ENCODE assay signal across 16 cellular contexts in the genomic region with DNA sequence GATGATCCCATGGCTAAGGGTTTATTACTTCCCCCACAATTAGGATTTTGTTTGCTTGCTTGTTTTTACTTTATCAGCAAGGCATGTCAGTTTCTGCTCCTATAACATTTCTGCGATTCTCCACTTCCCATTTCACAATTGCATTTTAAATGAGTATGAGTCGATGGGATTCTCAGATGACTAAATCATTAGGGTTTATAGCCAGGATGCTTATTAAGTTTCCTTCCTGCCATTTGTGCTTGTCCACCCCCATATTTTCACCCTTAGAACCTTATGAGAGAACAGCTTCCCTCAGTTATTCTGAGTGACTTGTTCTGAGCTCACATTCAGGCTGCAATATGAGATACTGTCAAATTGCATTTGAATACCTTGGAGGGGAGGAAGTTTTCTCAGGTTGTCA. TPM values are rescaled to one million over a fixed set of nuclear protein-coding genes. Genes with fewer than 3 reads are reported as not detected.
DNase-seq lines count a peak whose midpoint lies in the region; ATAC-seq, FAIRE-seq and TF ChIP-seq lines count a peak whose summit lies in the region.
"Had no signal": no experiment of that assay in that cellular context is flagged by ENCODE, and none has a peak within 500 bp of the region (broad histone marks: within the 10 kb centered on the region; RNA-seq: fewer than 3 reads in every experiment).

No MANE protein-coding gene starts in this region.

- no peak overlapping the region for H3K4me3 Mint-ChIP-seq in T-helper 17 cell
- H3K4me3 Mint-ChIP-seq: activated T-cell treated with anti-CD3 and anti-CD28 coated beads, Interleukin-2, amount 50 U/mL, for 4 hours; IgD-negative memory B cell had no signal

- TF ChIP-seq RAD21 in A549 (conservative IDR thresholded peaks at IDR 0.05 in 1 of 2, IDR thresholded peaks at IDR 0.05 in 1 of 2) (no peak), SK-N-SH (IDR thresholded peaks at IDR 0.05; ENCODE audit: low read length) (no peak)

- peak overlapping the region; percentile 26; the same call in 1 of the 2 replicates for H2AFZ ChIP-seq in SK-N-SH (ENCODE audit: low read depth)

- H3K9me3 ChIP-seq in A549 (no peaks in the 10 kb centered on the region), SK-N-SH (no peaks in the 10 kb centered on the region), T-helper 17 cell (ENCODE audit: control insufficient read depth, low read length, poor library complexity, severe bottlenecking) (no peaks in the 10 kb centered on the region)
- H3K9me3 ChIP-seq: left lung, SJCRH30 had no signal

- H3K27me3 Mint-ChIP-seq in T-helper 17 cell: peaks cover 11% of the 10 kb centered on the region

- TF ChIP-seq CTCF in A549 (IDR thresholded peaks at IDR 0.05): no peak
- no peak for TF ChIP-seq CTCF in SK-N-SH (IDR thresholded peaks at IDR 0.05)
- no peak for TF ChIP-seq CTCF in fibroblast of the aortic adventitia (IDR thresholded peaks at IDR 0.05; ENCODE audit: insufficient read depth, low read length)

- no peaks in the 10 kb centered on the region for H3K27me3 ChIP-seq in SK-N-SH (ENCODE audit: insufficient read depth)
- H3K27me3 ChIP-seq: left lung, SJCRH30 had no signal

- H3K36me3 ChIP-seq in SK-N-SH (replicated peaks in 1 of 2; ENCODE audit: control insufficient read depth in 1 of 2, insufficient read depth in 2 of 2, low read length in 1 of 2): no peaks in the 10 kb centered on the region
- H3K36me3 ChIP-seq: left lung, SJCRH30 had no signal

- WGBS in A549 (ENCODE audit: missing lambda C conversion rate): 64% methylated on average over 2 of the region's 2 CpGs
- 26% methylated on average over 2 of the region's 2 CpGs for WGBS in SK-N-SH (ENCODE audit: low lambda C conversion rate)

- H3K27ac ChIP-seq in A549 (no peak overlapping the region), SK-N-SH (ENCODE audit: low read depth in 2 of 2, low read length in 1 of 2) (no peak overlapping the region)
- H3K27ac ChIP-seq: left lung, SJCRH30 had no signal

- H3F3A ChIP-seq in SK-N-SH (replicated peaks; ENCODE audit: insufficient read depth): no peaks in the 10 kb centered on the region

- no peaks in the 10 kb centered on the region for H3K36me3 Mint-ChIP-seq in T-helper 17 cell (ENCODE audit: low read depth)

- TF ChIP-seq EP300 in A549 (IDR thresholded peaks at IDR 0.05) (no peak), SK-N-SH (IDR thresholded peaks at IDR 0.05; ENCODE audit: borderline replicate concordance in 1 of 2, low read depth in 1 of 2, low read length in 1 of 2) (no peak)

- no peaks in the 10 kb centered on the region for H4K20me1 ChIP-seq in SK-N-SH (ENCODE audit: insufficient read depth)

- H3K4me1 ChIP-seq in A549: no peaks in the 10 kb centered on the region
- H3K4me1 ChIP-seq in SK-N-SH (ENCODE audit: control insufficient read depth in 1 of 2, insufficient read depth in 2 of 2, low read depth in 1 of 2, low read length in 1 of 2): peaks cover 0 to 9% of the 10 kb centered on the region in 2 experiments; a peak in 1 of 4 replicates
- H3K4me1 ChIP-seq: left lung, SJCRH30 had no signal

- H3K4me2 ChIP-seq in A549 (no peak overlapping the region), SK-N-SH (peak overlapping the region; percentile 12; the same call in 1 of the 2 replicates)

- H3K4me1 Mint-ChIP-seq in T-helper 17 cell: peaks cover 3% of the 10 kb centered on the region

- no peak for TF ChIP-seq POLR2A in A549 (IDR thresholded peaks at IDR 0.05; ENCODE audit: low read length)

- no peaks in the 10 kb centered on the region for H3K79me2 ChIP-seq in SK-N-SH (ENCODE audit: insufficient read depth)

- DNase-seq in A549 (ENCODE audit: low read depth in 1 of 2, low spot score in 1 of 2) (no peak), GM03348 (ENCODE audit: low spot score) (peak; percentile 41), SK-N-SH (no peak), fibroblast of the aortic adventitia (ENCODE audit: low read depth) (peak; percentile 30), T-helper 17 cell (no peak), DMS53 treated with DMSO at 0.1 percent for 48 hours (lab: John Stamatoyannopoulos, UW; ENCODE audit: unreplicated experiment) (no peak), NCI-H82 treated with DMSO at 0.1 percent for 48 hours (lab: John Stamatoyannopoulos, UW; ENCODE audit: unreplicated experiment) (no peak)
- DNase-seq: activated T-cell treated with anti-CD3 and anti-CD28 coated beads, Interleukin-2, amount 50 U/mL, for 4 hours; DMS 273 treated with DMSO at 0.1 percent for 48 hours; left lung; NCI-H1417; NCI-H2227 treated with DMSO at 0.1 percent for 48 hours; SJCRH30 had no signal

- no peak overlapping the region for H3K9ac ChIP-seq in SK-N-SH

- POLR2A ChIA-PET in A549 (lab: Yijun Ruan, JAX) (no interaction called here), SK-N-SH (lab: Yijun Ruan, JAX) (no interaction called here)

- H3K27ac Mint-ChIP-seq in T-helper 17 cell: no peak overlapping the region
- H3K27ac Mint-ChIP-seq: IgD-negative memory B cell had no signal

- H3K4me3 ChIP-seq in A549 (no peak overlapping the region), SK-N-SH (ENCODE audit: low read depth in 2 of 2, low read length in 1 of 2) (no peak overlapping the region), fibroblast of the aortic adventitia (ENCODE audit: low read depth, low read length) (no peak overlapping the region)
- H3K4me3 ChIP-seq: left lung, SJCRH30 had no signal

- ATAC-seq in A549: no peak
- no peak for ATAC-seq in T-helper 17 cell
- no peak for ATAC-seq in GM21367 (IDR thresholded peaks at IDR 0.05; ENCODE audit: unreplicated experiment)
- ATAC-seq: activated T-cell treated with anti-CD3 and anti-CD28 coated beads, Interleukin-2, amount 50 U/mL, for 4 hours; left lung had no signal

- CTCF ChIA-PET in A549 (lab: Yijun Ruan, JAX): no interaction called here
- CTCF ChIA-PET in SK-N-SH (lab: Yijun Ruan, JAX): no interaction called here

- H3K9me2 ChIP-seq in SK-N-SH: no peaks in the 10 kb centered on the region

- peak; percentile 32 for FAIRE-seq in A549 (lab: Jason Lieb, UNC)

TF ChIP-seq in A549, 52 proteins besides CTCF, POLR2A, EP300 and RAD21:
- TF ChIP-seq RNF2 (IDR thresholded peaks at IDR 0.05; ENCODE audit: borderline replicate concordance, low read depth) (no peak), RARB (CRISPR knock-in tag; IDR thresholded peaks at IDR 0.05) (no peak), HOXA7 (CRISPR knock-in tag; IDR thresholded peaks at IDR 0.05) (no peak), ELK1 (IDR thresholded peaks at IDR 0.05; ENCODE audit: low read depth, low read length) (no peak), FOXS1 (CRISPR knock-in tag; IDR thresholded peaks at IDR 0.05) (no peak), ZFP36 (IDR thresholded peaks at IDR 0.05; ENCODE audit: borderline replicate concordance, partially characterized antibody) (no peak)
TF ChIP-seq in A549: peak in this region for 0.

TF ChIP-seq in SK-N-SH, 30 proteins besides CTCF, POLR2A, EP300 and RAD21 (continues in another document):
- TF ChIP-seq MEF2A (IDR thresholded peaks at IDR 0.05; ENCODE audit: borderline replicate concordance, low read depth) (no peak), SIN3A (IDR thresholded peaks at IDR 0.05; ENCODE audit: borderline replicate concordance, low read depth, low read length) (no peak), FOSL2 (IDR thresholded peaks at IDR 0.05; ENCODE audit: borderline replicate concordance, low read depth) (no peak), USF1 (IDR thresholded peaks at IDR 0.05; ENCODE audit: borderline replicate concordance, low read depth) (no peak), FOXM1 (IDR thresholded peaks at IDR 0.05; ENCODE audit: low read depth) (no peak), RCOR1 (IDR thresholded peaks at IDR 0.05; ENCODE audit: low read length) (no peak), CHD2 (IDR thresholded peaks at IDR 0.05; ENCODE audit: low read length, partially characterized antibody) (no peak), ELF1 (IDR thresholded peaks at IDR 0.05) (no peak), RFX5 (IDR thresholded peaks at IDR 0.05; ENCODE audit: low read length) (no peak), TEAD4 (IDR thresholded peaks at IDR 0.05; ENCODE audit: borderline replicate concordance, insufficient read depth) (no peak)

RNA-seq across cellular contexts. Expression of gene C1GALT1C1L, which starts 37.9 kb away (rescaled TPM):
- polyA plus RNA-seq in A549 (2011; rRNA removed) (5.4 and 5.9 TPM in 2 replicates), A549 (2017; fragmentation: RNase III; extraction: RNeasy Plus Mini Kit Qiagen cat#74134 plus additional on column Dnase treatment) (1.4 to 2.1 TPM (median 2.1 TPM) in 3 replicates), SK-N-SH (2012; rRNA removed) (2.6 and 3.1 TPM in 2 replicates)
- polyA plus RNA-seq in A549 (2012; cell fraction: cytosol; rRNA removed): 1.7 and 2.1 TPM in 2 replicates
- polyA plus RNA-seq in A549 (2012; cell fraction: nucleus; rRNA removed): 0.77 and 1.2 TPM in 2 replicates
- polyA minus RNA-seq in A549 (2011; rRNA and poly(A)+ RNA removed): 0.17 and 0.68 TPM in 2 replicates
- polyA plus RNA-seq in SK-N-SH (2012; cell fraction: cytosol; rRNA removed): 4.1 and 4.5 TPM in 2 replicates
- 0.45 and 1.5 TPM in 2 replicates for polyA plus RNA-seq in SK-N-SH (2012; cell fraction: nucleus; rRNA removed)
- total RNA-seq in fibroblast of the aortic adventitia (ENCODE audit: low replicate concordance) (0.16 and 0.36 TPM in 2 replicates), T-helper 17 cell (not detected)
- total RNA-seq: chondrocyte had no signal
- polyA plus RNA-seq: IgD-negative memory B cell had no signal

RNA-seq across cellular contexts. Expression of gene DYNC2LI1, which starts 59.7 kb away (rescaled TPM):
- 33.5 and 44.3 TPM in 2 replicates for polyA plus RNA-seq in A549 (2011; rRNA removed)
- 7.9 and 8.8 TPM in 2 replicates for polyA plus RNA-seq in A549 (2012; cell fraction: cytosol; rRNA removed)
- polyA plus RNA-seq in A549 (2012; cell fraction: nucleus; rRNA removed): 3.1 and 5.9 TPM in 2 replicates
- 22.2 to 28.2 TPM (median 23.7 TPM) in 3 replicates for polyA plus RNA-seq in A549 (2017; fragmentation: RNase III; extraction: RNeasy Plus Mini Kit Qiagen cat#74134 plus additional on column Dnase treatment)
- polyA minus RNA-seq in A549 (2011; rRNA and poly(A)+ RNA removed): 6.5 and 6.7 TPM in 2 replicates
- polyA plus RNA-seq in SK-N-SH (2012; rRNA removed): 20.4 and 26.6 TPM in 2 replicates
- 31.3 and 44.6 TPM in 2 replicates for polyA plus RNA-seq in SK-N-SH (2012; cell fraction: cytosol; rRNA removed)
- polyA plus RNA-seq in SK-N-SH (2012; cell fraction: nucleus; rRNA removed): 20.7 and 36.7 TPM in 2 replicates
- 27.4 and 44.0 TPM in 2 replicates for total RNA-seq in fibroblast of the aortic adventitia (ENCODE audit: low replicate concordance)
- total RNA-seq in T-helper 17 cell: 1 to 10 TPM; 2.8 to 4.7 TPM

Comparison
In these comparisons a context has a peak if more than half of its experiments do, and no peak if none do; other contexts are left out.
1. DNase-seq: peak in GM03348 (single experiment) and fibroblast of the aortic adventitia (single experiment); none in A549 (0 of 2), SK-N-SH (single experiment), T-helper 17 cell (0 of 3), DMS53 treated with DMSO at 0.1 percent for 48 hours (single experiment) and NCI-H82 treated with DMSO at 0.1 percent for 48 hours (single experiment).